In the genomic region with DNA sequence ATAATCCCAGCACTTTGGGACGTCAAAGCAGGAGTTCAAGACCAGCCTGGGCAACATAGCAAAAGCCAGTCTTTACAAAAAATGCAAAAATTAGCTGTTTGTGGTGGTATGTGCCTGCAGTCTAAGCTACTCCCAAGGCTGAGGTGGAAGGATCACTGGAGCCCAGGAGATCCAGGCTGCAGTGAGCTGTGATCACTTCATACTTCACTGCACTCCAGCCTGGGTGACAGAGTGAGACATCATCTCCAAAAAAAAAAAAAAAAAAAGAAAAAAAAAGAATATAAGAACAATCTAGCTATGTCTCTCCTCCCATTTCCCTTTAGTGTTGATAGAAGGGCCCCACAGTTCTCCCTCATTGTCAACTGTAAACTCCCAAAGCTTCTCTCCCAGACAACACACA, we compare ENCODE assay signal across 1 cellular context.
TF ChIP-seq lines count a peak whose summit lies in the region.

No MANE protein-coding gene starts in this region.

TF ChIP-seq in GM23338, 12 proteins besides CTCF, POLR2A, EP300 and RAD21:
- TF ChIP-seq, protein P1, sequence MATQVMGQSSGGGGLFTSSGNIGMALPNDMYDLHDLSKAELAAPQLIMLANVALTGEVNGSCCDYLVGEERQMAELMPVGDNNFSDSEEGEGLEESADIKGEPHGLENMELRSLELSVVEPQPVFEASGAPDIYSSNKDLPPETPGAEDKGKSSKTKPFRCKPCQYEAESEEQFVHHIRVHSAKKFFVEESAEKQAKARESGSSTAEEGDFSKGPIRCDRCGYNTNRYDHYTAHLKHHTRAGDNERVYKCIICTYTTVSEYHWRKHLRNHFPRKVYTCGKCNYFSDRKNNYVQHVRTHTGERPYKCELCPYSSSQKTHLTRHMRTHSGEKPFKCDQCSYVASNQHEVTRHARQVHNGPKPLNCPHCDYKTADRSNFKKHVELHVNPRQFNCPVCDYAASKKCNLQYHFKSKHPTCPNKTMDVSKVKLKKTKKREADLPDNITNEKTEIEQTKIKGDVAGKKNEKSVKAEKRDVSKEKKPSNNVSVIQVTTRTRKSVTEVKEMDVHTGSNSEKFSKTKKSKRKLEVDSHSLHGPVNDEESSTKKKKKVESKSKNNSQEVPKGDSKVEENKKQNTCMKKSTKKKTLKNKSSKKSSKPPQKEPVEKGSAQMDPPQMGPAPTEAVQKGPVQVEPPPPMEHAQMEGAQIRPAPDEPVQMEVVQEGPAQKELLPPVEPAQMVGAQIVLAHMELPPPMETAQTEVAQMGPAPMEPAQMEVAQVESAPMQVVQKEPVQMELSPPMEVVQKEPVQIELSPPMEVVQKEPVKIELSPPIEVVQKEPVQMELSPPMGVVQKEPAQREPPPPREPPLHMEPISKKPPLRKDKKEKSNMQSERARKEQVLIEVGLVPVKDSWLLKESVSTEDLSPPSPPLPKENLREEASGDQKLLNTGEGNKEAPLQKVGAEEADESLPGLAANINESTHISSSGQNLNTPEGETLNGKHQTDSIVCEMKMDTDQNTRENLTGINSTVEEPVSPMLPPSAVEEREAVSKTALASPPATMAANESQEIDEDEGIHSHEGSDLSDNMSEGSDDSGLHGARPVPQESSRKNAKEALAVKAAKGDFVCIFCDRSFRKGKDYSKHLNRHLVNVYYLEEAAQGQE (IDR thresholded peaks at IDR 0.05; ENCODE audit: unreplicated experiment), result no peak
- TF ChIP-seq POLR2AphosphoS5 (IDR thresholded peaks at IDR 0.05; ENCODE audit: low read depth), result no peak
- TF ChIP-seq, protein P2, sequence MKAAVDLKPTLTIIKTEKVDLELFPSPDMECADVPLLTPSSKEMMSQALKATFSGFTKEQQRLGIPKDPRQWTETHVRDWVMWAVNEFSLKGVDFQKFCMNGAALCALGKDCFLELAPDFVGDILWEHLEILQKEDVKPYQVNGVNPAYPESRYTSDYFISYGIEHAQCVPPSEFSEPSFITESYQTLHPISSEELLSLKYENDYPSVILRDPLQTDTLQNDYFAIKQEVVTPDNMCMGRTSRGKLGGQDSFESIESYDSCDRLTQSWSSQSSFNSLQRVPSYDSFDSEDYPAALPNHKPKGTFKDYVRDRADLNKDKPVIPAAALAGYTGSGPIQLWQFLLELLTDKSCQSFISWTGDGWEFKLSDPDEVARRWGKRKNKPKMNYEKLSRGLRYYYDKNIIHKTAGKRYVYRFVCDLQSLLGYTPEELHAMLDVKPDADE (IDR thresholded peaks at IDR 0.05), result no peak
- no peak for TF ChIP-seq CREB1 (CRISPR knock-in tag; IDR thresholded peaks at IDR 0.05; ENCODE audit: low read depth)
- TF ChIP-seq JUNB (IDR thresholded peaks at IDR 0.05; ENCODE audit: unreplicated experiment), result no peak
- no peak for TF ChIP-seq ZNF114 (CRISPR knock-in tag; IDR thresholded peaks at IDR 0.05)
- TF ChIP-seq STAT1 (IDR thresholded peaks at IDR 0.05; ENCODE audit: unreplicated experiment), result no peak
- no peak for TF ChIP-seq EZH2 (IDR thresholded peaks at IDR 0.05; ENCODE audit: low read depth, unreplicated experiment)
- TF ChIP-seq, protein P3, sequence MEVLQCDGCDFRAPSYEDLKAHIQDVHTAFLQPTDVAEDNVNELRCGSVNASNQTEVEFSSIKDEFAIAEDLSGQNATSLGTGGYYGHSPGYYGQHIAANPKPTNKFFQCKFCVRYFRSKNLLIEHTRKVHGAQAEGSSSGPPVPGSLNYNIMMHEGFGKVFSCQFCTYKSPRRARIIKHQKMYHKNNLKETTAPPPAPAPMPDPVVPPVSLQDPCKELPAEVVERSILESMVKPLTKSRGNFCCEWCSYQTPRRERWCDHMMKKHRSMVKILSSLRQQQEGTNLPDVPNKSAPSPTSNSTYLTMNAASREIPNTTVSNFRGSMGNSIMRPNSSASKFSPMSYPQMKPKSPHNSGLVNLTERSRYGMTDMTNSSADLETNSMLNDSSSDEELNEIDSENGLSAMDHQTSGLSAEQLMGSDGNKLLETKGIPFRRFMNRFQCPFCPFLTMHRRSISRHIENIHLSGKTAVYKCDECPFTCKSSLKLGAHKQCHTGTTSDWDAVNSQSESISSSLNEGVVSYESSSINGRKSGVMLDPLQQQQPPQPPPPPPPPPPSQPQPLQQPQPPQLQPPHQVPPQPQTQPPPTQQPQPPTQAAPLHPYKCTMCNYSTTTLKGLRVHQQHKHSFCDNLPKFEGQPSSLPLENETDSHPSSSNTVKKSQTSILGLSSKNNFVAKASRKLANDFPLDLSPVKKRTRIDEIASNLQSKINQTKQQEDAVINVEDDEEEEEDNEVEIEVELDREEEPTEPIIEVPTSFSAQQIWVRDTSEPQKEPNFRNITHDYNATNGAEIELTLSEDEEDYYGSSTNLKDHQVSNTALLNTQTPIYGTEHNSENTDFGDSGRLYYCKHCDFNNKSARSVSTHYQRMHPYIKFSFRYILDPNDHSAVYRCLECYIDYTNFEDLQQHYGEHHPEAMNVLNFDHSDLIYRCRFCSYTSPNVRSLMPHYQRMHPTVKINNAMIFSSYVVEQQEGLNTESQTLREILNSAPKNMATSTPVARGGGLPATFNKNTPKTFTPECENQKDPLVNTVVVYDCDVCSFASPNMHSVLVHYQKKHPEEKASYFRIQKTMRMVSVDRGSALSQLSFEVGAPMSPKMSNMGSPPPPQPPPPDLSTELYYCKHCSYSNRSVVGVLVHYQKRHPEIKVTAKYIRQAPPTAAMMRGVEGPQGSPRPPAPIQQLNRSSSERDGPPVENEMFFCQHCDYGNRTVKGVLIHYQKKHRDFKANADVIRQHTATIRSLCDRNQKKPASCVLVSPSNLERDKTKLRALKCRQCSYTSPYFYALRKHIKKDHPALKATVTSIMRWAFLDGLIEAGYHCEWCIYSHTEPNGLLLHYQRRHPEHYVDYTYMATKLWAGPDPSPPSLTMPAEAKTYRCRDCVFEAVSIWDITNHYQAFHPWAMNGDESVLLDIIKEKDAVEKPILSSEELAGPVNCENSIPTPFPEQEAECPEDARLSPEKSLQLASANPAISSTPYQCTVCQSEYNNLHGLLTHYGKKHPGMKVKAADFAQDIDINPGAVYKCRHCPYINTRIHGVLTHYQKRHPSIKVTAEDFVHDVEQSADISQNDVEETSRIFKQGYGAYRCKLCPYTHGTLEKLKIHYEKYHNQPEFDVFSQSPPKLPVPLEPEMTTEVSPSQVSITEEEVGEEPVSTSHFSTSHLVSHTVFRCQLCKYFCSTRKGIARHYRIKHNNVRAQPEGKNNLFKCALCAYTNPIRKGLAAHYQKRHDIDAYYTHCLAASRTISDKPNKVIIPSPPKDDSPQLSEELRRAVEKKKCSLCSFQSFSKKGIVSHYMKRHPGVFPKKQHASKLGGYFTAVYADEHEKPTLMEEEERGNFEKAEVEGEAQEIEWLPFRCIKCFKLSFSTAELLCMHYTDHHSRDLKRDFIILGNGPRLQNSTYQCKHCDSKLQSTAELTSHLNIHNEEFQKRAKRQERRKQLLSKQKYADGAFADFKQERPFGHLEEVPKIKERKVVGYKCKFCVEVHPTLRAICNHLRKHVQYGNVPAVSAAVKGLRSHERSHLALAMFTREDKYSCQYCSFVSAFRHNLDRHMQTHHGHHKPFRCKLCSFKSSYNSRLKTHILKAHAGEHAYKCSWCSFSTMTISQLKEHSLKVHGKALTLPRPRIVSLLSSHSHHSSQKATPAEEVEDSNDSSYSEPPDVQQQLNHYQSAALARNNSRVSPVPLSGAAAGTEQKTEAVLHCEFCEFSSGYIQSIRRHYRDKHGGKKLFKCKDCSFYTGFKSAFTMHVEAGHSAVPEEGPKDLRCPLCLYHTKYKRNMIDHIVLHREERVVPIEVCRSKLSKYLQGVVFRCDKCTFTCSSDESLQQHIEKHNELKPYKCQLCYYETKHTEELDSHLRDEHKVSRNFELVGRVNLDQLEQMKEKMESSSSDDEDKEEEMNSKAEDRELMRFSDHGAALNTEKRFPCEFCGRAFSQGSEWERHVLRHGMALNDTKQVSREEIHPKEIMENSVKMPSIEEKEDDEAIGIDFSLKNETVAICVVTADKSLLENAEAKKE (CRISPR knock-in tag; IDR thresholded peaks at IDR 0.05), result no peak
- no peak for TF ChIP-seq NANOG (IDR thresholded peaks at IDR 0.05; ENCODE audit: borderline replicate concordance)
- no peak for TF ChIP-seq EZH2phosphoT487 (IDR thresholded peaks at IDR 0.05; ENCODE audit: unreplicated experiment)
- TF ChIP-seq ZNF331 (CRISPR knock-in tag; IDR thresholded peaks at IDR 0.05; ENCODE audit: low read depth), result no peak
